In genomic region chr7:132991615-132992587, GRCh38 we compare ENCODE assay signal across 1 cellular context.
TF ChIP-seq lines count a peak whose summit lies in the region.

No MANE protein-coding gene starts in this region.

TF ChIP-seq in H1, 55 proteins besides CTCF, POLR2A, EP300 and RAD21 (continued from another document):
- no peak for TF ChIP-seq SIN3A (conservative IDR thresholded peaks at IDR 0.05 in 1 of 2, IDR thresholded peaks at IDR 0.05 in 1 of 2; ENCODE audit: low read depth in 1 of 2, low read length in 2 of 2)
